Comparison of ENCODE assay signal across 12 cellular contexts in genomic region chr14:26276757-26277156, GRCh38.
DNase-seq lines count a peak whose midpoint lies in the region; ATAC-seq, FAIRE-seq and TF ChIP-seq lines count a peak whose summit lies in the region.
"Had no signal": no experiment of that assay in that cellular context is flagged by ENCODE, and none has a peak within 500 bp of the region (broad histone marks: within the 10 kb centered on the region; RNA-seq: fewer than 3 reads in every experiment).

No MANE protein-coding gene starts in this region.

- FAIRE-seq in frontal cortex (lab: Jason Lieb, UNC) = no peak

- no peak overlapping the region for H2BK5ac ChIP-seq in IMR-90 (ENCODE audit: low read depth, low read length, poor library complexity, severe bottlenecking)

- no peak overlapping the region for H4K8ac ChIP-seq in IMR-90 (ENCODE audit: low read depth in 2 of 2, low read length in 2 of 2)

- H3K9me1 ChIP-seq in IMR-90 (ENCODE audit: insufficient read depth, low read length) = no peaks in the 10 kb centered on the region; the same call in 1 of the 2 replicates

- no peak for DNase-seq in IMR-90
- DNase-seq in NCI-H748 (lab: John Stamatoyannopoulos, UW; ENCODE audit: unreplicated experiment) = peak; percentile 72
- DNase-seq in cardiac fibroblast (ENCODE audit: low read depth in 2 of 2) = no peak
- peak; percentile 27 for DNase-seq in nephron progenitor cell
- no peak for DNase-seq in mesothelial cell of epicardium (ENCODE audit: low spot score in 2 of 2, unreplicated experiment in 2 of 2)
- no peak for DNase-seq in stimulated activated naive CD8-positive, alpha-beta T cell treated with anti-CD3 and anti-CD28 coated beads, Interleukin-15, amount 100 ng/mL, for 72 hours
- no peak for DNase-seq in frontal cortex (ENCODE audit: low spot score in 2 of 2)
- DNase-seq: central memory CD4-positive, alpha-beta T cell; GF-D8 had no signal

- H4K20me1 ChIP-seq in IMR-90 (ENCODE audit: insufficient read depth, low read length) = no peaks in the 10 kb centered on the region

- no peak overlapping the region for H3K4ac ChIP-seq in IMR-90 (ENCODE audit: low read depth, low read length)

- H2AFZ ChIP-seq in IMR-90 (replicated peaks; ENCODE audit: low read length, poor library complexity) = no peak overlapping the region

- no peak overlapping the region for H3K56ac ChIP-seq in IMR-90 (ENCODE audit: extremely low read depth, insufficient read depth, low read length)

- H4K5ac ChIP-seq in IMR-90 (ENCODE audit: low read depth, low read length) = no peak overlapping the region

- no peak overlapping the region for H3K9ac ChIP-seq in IMR-90 (ENCODE audit: low read depth, low read length)

- H3K27ac ChIP-seq in IMR-90 (ENCODE audit: insufficient read depth, low read length) = no peak overlapping the region
- H3K27ac ChIP-seq: HL-60 had no signal

- no peaks in the 10 kb centered on the region for H3K9me3 Mint-ChIP-seq in nephron progenitor cell
- H3K9me3 Mint-ChIP-seq in mesothelial cell of epicardium = peaks cover 14% of the 10 kb centered on the region
- H3K9me3 Mint-ChIP-seq in stimulated activated naive CD8-positive, alpha-beta T cell treated with anti-CD3 and anti-CD28 coated beads, Interleukin-15, amount 100 ng/mL, for 72 hours = peaks cover 12 to 16% of the 10 kb centered on the region in 2 donors

- dilution Hi-C loops in IMR-90 (cut with HindIII; ENCODE audit: low sequenced_read_pairs, unreplicated experiment) = no loop called here

- no peak overlapping the region for H2AK5ac ChIP-seq in IMR-90 (ENCODE audit: low read depth, low read length)

- TF ChIP-seq RAD21 in IMR-90 (IDR thresholded peaks at IDR 0.05; ENCODE audit: low read length) = no peak

- H3K23ac ChIP-seq in IMR-90 (ENCODE audit: low read depth, low read length) = no peak overlapping the region

- TF ChIP-seq CTCF in IMR-90 (conservative IDR thresholded peaks at IDR 0.05; ENCODE audit: low read depth, low read length) (0 out of 2 replicates have a peak, but pooled peaks have one; percentile 1), cardiac fibroblast (IDR thresholded peaks at IDR 0.05; ENCODE audit: low read depth, low read length) (peak; percentile 3), nephron progenitor cell (IDR thresholded peaks at IDR 0.05) (peak; percentile 48), mesothelial cell of epicardium (IDR thresholded peaks at IDR 0.05; ENCODE audit: unreplicated experiment) (no peak)

- no CpG with 5 or more reads among the region's 2 CpGs for WGBS in IMR-90 (ENCODE audit: extremely low coverage in 2 of 2, insufficient read length in 1 of 2), 2 experiments

- no peak overlapping the region for H2BK120ac ChIP-seq in IMR-90 (ENCODE audit: low read depth, low read length)

- no peak overlapping the region for H3K4me3 Mint-ChIP-seq in nephron progenitor cell
- no peak overlapping the region for H3K4me3 Mint-ChIP-seq in mesothelial cell of epicardium
- H3K4me3 Mint-ChIP-seq in stimulated activated naive CD8-positive, alpha-beta T cell treated with anti-CD3 and anti-CD28 coated beads, Interleukin-15, amount 100 ng/mL, for 72 hours = no peak overlapping the region
- H3K4me3 Mint-ChIP-seq: T-helper 2 cell treated with Interferon-gamma antibody and Interleukin-4, amounts not matched to agents 5 μg/mL and 100 μg/mL, for 36 hours had no signal

- H3K36me3 ChIP-seq in IMR-90 (ENCODE audit: control insufficient read depth, insufficient read depth, low read length) = no peaks in the 10 kb centered on the region

- H3K4me2 ChIP-seq in IMR-90 (ENCODE audit: low read depth, low read length) = no peak overlapping the region

- H3K9me3 ChIP-seq in IMR-90 (ENCODE audit: control insufficient read depth, insufficient read depth, low read length) = 0 out of 2 replicates have a peak, but pooled peaks cover 2% of the 10 kb centered on the region

- H2BK15ac ChIP-seq in IMR-90 (ENCODE audit: low read depth, low read length) = no peak overlapping the region

- H3K27ac Mint-ChIP-seq in nephron progenitor cell (no peak overlapping the region), mesothelial cell of epicardium (no peak overlapping the region)
- H3K27ac Mint-ChIP-seq in stimulated activated naive CD8-positive, alpha-beta T cell treated with anti-CD3 and anti-CD28 coated beads, Interleukin-15, amount 100 ng/mL, for 72 hours = no peak overlapping the region
- H3K27ac Mint-ChIP-seq: T-helper 2 cell treated with Interferon-gamma antibody and Interleukin-4, amounts not matched to agents 5 μg/mL and 100 μg/mL, for 36 hours had no signal

- no peaks in the 10 kb centered on the region for H3K36me3 Mint-ChIP-seq in nephron progenitor cell (ENCODE audit: low read depth)
- no peaks in the 10 kb centered on the region for H3K36me3 Mint-ChIP-seq in mesothelial cell of epicardium

- no peak for ATAC-seq in IMR-90 (ENCODE audit: low read depth)
- ATAC-seq in GM21737 (IDR thresholded peaks at IDR 0.05; ENCODE audit: unreplicated experiment) = no peak
- ATAC-seq in stimulated activated naive CD8-positive, alpha-beta T cell treated with anti-CD3 and anti-CD28 coated beads, Interleukin-15, amount 100 ng/mL, for 72 hours = no peak

- H3K27me3 Mint-ChIP-seq in nephron progenitor cell (ENCODE audit: low read depth, poor library complexity) (peaks cover 3% of the 10 kb centered on the region), mesothelial cell of epicardium (ENCODE audit: low read depth) (no peaks in the 10 kb centered on the region)
- no peaks in the 10 kb centered on the region for H3K27me3 Mint-ChIP-seq in stimulated activated naive CD8-positive, alpha-beta T cell treated with anti-CD3 and anti-CD28 coated beads, Interleukin-15, amount 100 ng/mL, for 72 hours

- CTCF ChIA-PET in IMR-90 (lab: Yijun Ruan, JAX) = interaction anchor here (1.0 kb wide), 1 partner anchor 13 kb away, joined by 3 read pairs; no protein-coding TSS in a partner anchor

- H3K27me3 ChIP-seq in IMR-90 (ENCODE audit: control insufficient read depth, insufficient read depth, low read length) = no peaks in the 10 kb centered on the region

- no peak overlapping the region for H2BK20ac ChIP-seq in IMR-90 (ENCODE audit: low read depth, low read length)

- H4K91ac ChIP-seq in IMR-90 (ENCODE audit: insufficient read depth, low read depth, low read length) = no peak overlapping the region

- BruUV-seq in IMR-90 (replicated peaks; lab: Mats Ljungman, UMichigan) = no TSS peak

- H3K79me1 ChIP-seq in IMR-90 (ENCODE audit: low read depth in 1 of 2, low read length in 2 of 2) = no peaks in the 10 kb centered on the region

- H3K18ac ChIP-seq in IMR-90 (ENCODE audit: low read depth, low read length) = no peak overlapping the region

- intact Hi-C loops in IMR-90 (cut with micrococcal nuclease) = no loop called here

- H3K4me1 Mint-ChIP-seq in nephron progenitor cell = no peaks in the 10 kb centered on the region
- peaks cover 6% of the 10 kb centered on the region for H3K4me1 Mint-ChIP-seq in mesothelial cell of epicardium
- H3K4me1 Mint-ChIP-seq in stimulated activated naive CD8-positive, alpha-beta T cell treated with anti-CD3 and anti-CD28 coated beads, Interleukin-15, amount 100 ng/mL, for 72 hours = no peaks in the 10 kb centered on the region

- H3K14ac ChIP-seq in IMR-90 (replicated peaks; ENCODE audit: low read depth, low read length) = no peak overlapping the region

- in situ Hi-C loops in IMR-90 (cut with MboI; ENCODE audit: low sequenced_read_pairs) = no loop called here

- POLR2A ChIA-PET in IMR-90 (lab: Charles Lee; ENCODE audit: unreplicated experiment) = no interaction called here

- H3K4me1 ChIP-seq in IMR-90 (ENCODE audit: control insufficient read depth, insufficient read depth, low read length) = peaks cover 2% of the 10 kb centered on the region

- H2AK9ac ChIP-seq in IMR-90 (replicated peaks; ENCODE audit: low read depth, low read length, poor library complexity) = no peak overlapping the region

- no peak for TF ChIP-seq POLR2A in IMR-90 (IDR thresholded peaks at IDR 0.05; ENCODE audit: low read depth, low read length)

- no peak overlapping the region for H3K4me3 ChIP-seq in IMR-90 (ENCODE audit: insufficient read depth, low read depth, low read length)
- H3K4me3 ChIP-seq in cardiac fibroblast (replicated peaks in 1 of 2; ENCODE audit: low read depth in 2 of 2, low read length in 2 of 2) = no peak overlapping the region

TF ChIP-seq in IMR-90, 13 proteins besides CTCF, POLR2A, EP300 and RAD21:
- TF ChIP-seq NFE2L2 (IDR thresholded peaks at IDR 0.05; ENCODE audit: low read depth, low read length) = no peak
TF ChIP-seq in IMR-90: peak in this region for 0.

Comparison
In these comparisons a context has a peak if more than half of its experiments do, and no peak if none do; other contexts are left out.
1. DNase-seq: peak in NCI-H748 (single experiment) and nephron progenitor cell (single experiment); none in IMR-90 (single experiment), cardiac fibroblast (0 of 2), mesothelial cell of epicardium (0 of 2), stimulated activated naive CD8-positive, alpha-beta T cell treated with anti-CD3 and anti-CD28 coated beads, Interleukin-15, amount 100 ng/mL, for 72 hours (0 of 2) and frontal cortex (0 of 2).